8 cellular contexts compared by ENCODE assay signal in the genomic region with DNA sequence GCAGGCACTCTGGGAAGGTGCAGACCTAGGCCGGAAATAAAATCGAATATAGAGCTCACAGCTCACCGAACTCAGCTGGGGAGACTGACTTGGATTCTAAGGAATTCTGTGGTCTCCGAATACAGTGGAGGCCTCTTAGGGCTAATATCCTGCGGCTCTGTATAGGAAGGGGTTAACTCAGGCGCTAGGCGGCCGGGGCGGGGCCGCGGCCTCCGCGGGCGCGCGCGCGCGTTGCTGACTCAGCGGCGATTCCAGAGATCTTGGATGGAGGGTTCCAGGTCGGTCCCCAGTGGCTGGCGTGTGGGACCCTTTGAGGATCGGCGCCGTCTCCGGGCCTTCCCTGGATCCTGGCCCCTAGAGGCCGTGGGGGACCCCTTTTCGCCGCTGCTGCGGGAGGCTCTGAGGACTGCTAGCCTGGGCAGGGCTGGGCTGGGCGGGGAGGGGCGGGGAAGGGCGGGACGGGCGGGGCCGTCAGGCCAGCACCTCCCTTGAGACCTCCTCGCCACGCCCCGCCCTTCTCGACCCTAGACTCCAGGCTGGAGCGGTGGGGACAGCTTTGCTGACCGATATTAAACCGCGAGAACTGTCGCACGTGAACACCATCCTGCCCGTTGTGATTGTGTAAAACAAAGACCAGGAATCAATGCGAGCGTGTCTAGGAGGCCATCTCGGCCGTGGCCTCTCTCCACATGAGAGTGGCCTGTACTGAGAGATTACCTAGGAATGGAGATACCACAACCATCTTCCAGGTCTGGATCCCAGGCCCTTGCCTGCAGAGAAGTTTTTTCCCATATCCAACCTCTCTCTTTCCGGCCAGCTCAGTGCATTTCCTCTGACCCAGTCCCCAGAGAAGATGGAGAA. TPM values are rescaled to one million over a fixed set of nuclear protein-coding genes. Genes with fewer than 3 reads are reported as not detected.
A peak's percentile ranks its signal among the peaks of the same experiment; 100 is the strongest.
DNase-seq lines count a peak whose midpoint lies in the region; ATAC-seq, FAIRE-seq and TF ChIP-seq lines count a peak whose summit lies in the region.

No MANE protein-coding gene starts in this region.

- H3K4me1 Mint-ChIP-seq in immature natural killer cell: peaks cover 54 to 70% of the 10 kb centered on the region in 2 donors

- ATAC-seq in HG02870 (IDR thresholded peaks at IDR 0.05; ENCODE audit: unreplicated experiment) (peak; percentile 21), GM18858 (IDR thresholded peaks at IDR 0.05; ENCODE audit: unreplicated experiment) (no peak)

- WGBS in small intestine, 3 donors: 0 to 1% (median 1%) methylated on average over 49 to 53 of the region's 53 CpGs

- H3K27me3 Mint-ChIP-seq in immature natural killer cell (ENCODE audit: low read depth in 3 of 3): peaks cover 20 to 37% (median 24%) of the 10 kb centered on the region in 3 donors

- peak overlapping the region; percentile 29 to 90 (median 85) for H3K27ac Mint-ChIP-seq in immature natural killer cell

- H3K9me3 Mint-ChIP-seq in immature natural killer cell: peaks cover 0 to 4% (median 0%) of the 10 kb centered on the region in 6 donors

- H3K4me3 Mint-ChIP-seq in immature natural killer cell: peak overlapping the region; percentile 84 to 94 (median 91)

- DNase-seq in EH (ENCODE audit: low read depth) (peak; percentile 94), NCI-H226 (peak; percentile 84), cardiac fibroblast (ENCODE audit: low read depth in 2 of 2) (peak; percentile 88), immature natural killer cell (peak; percentile 59 to 68 (median 68)), small intestine (peak; percentile 83)
- peak; percentile 44 to 52 (median 47) for DNase-seq in activated CD4-positive, CD25-positive, alpha-beta regulatory T cell (lab: John Stamatoyannopoulos, UW)

- no peaks in the 10 kb centered on the region for H3K36me3 Mint-ChIP-seq in immature natural killer cell

- TF ChIP-seq CTCF in cardiac fibroblast (IDR thresholded peaks at IDR 0.05; ENCODE audit: low read depth, low read length): no peak

- H3K27me3 ChIP-seq in small intestine (ENCODE audit: control insufficient read depth in 2 of 2, insufficient read depth in 2 of 2, low read length in 2 of 2): peaks cover 0 to 2% of the 10 kb centered on the region in 2 donors

- H3K9me3 ChIP-seq in small intestine (ENCODE audit: control insufficient read depth, low read depth): no peaks in the 10 kb centered on the region

- no peaks in the 10 kb centered on the region for H3K36me3 ChIP-seq in small intestine (ENCODE audit: control insufficient read depth in 2 of 2, insufficient read depth in 2 of 2, low read length in 2 of 2)

- peak overlapping the region; percentile 61 to 68 for H3K4me3 ChIP-seq in cardiac fibroblast (replicated peaks in 1 of 2; ENCODE audit: low read depth in 2 of 2, low read length in 2 of 2)
- H3K4me3 ChIP-seq in small intestine (ENCODE audit: low read depth in 1 of 2, low read length in 2 of 2): peak overlapping the region; percentile 56 to 65

- no peak for FAIRE-seq in small intestine (lab: Jason Lieb, UNC)

- peak overlapping the region; percentile 82 to 94 for H3K27ac ChIP-seq in small intestine (ENCODE audit: low read depth in 1 of 2, low read length in 1 of 2)

- H3K4me1 ChIP-seq in small intestine (ENCODE audit: control insufficient read depth in 2 of 2, insufficient read depth in 1 of 2, low read depth in 1 of 2, low read length in 1 of 2): peaks cover 2 to 23% of the 10 kb centered on the region in 2 donors

RNA-seq across cellular contexts. Expression of a gene that starts 1.4 kb away (rescaled TPM):
- polyA plus RNA-seq in immature natural killer cell: not detected
- polyA plus RNA-seq in small intestine: 10 to 100 TPM in 2 of 3 donors, 1 to 10 TPM in 1; 2.2 to 13.4 (median 10.3) TPM

RNA-seq across cellular contexts. Expression of a gene that starts 3.5 kb away (rescaled TPM):
- polyA plus RNA-seq in immature natural killer cell (under 1 TPM in 2 of 3 donors, not detected in 1; 0.17 to 0.26 TPM), small intestine (1 to 10 TPM in 2 of 3 donors, not detected in 1; 1.1 to 4.6 TPM)

RNA-seq across cellular contexts. Expression of a gene that starts 4.2 kb away (rescaled TPM):
- under 1 TPM in 1 of 3 donors, not detected in 2; 0.73 TPM for polyA plus RNA-seq in immature natural killer cell
- 1 to 10 TPM in 1 of 3 donors, under 1 TPM in 1, not detected in 1; 0.54 to 2.7 TPM for polyA plus RNA-seq in small intestine

RNA-seq across cellular contexts. Expression of a gene that starts 19.1 kb away (rescaled TPM):
- polyA plus RNA-seq in immature natural killer cell (1 to 10 TPM; 1.3 to 4.0 (median 3.4) TPM), small intestine (1 to 10 TPM; 1.3 to 6.6 (median 3.2) TPM)
